9 cellular contexts compared by ENCODE assay signal in the genomic region with DNA sequence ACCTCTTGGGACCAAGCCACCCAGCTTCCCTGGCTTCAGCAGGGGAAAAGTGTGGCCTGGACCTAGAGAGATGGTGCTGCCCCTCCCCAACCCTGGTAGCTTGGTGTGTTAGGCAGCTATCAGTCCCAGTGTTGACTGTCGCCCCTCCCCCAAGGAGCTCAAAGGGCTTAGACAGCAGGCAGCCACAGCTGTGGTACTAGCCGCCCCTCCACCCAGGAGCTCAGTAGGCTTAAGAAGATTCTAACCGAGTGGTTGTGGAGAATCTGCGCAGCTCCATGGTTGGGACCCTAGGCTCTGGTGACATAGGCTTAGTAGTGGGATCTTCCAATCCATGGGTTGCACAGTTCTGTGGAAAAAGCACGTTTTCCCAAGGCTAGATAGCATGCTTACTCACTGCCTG.
"Had no signal": no experiment of that assay in that cellular context is flagged by ENCODE, and none has a peak within 500 bp of the region (broad histone marks: within the 10 kb centered on the region; RNA-seq: fewer than 3 reads in every experiment).

No MANE protein-coding gene starts in this region.

- H3K9me3 ChIP-seq: HAP-1 had no signal

- H3K36me3 ChIP-seq: HAP-1 had no signal

- H3K27ac Mint-ChIP-seq: HFFc6 had no signal

- H3K27ac ChIP-seq: GM23248 had no signal

- H3K4me3 ChIP-seq: GM23248, HAP-1, K562 had no signal

- DNase-seq: GM23248, GOT3, H7, HFFc6, IMR-90 had no signal

- H3K9ac ChIP-seq: GM23248 had no signal

- H2AFZ ChIP-seq: GM23248 had no signal

- H3K4me3 Mint-ChIP-seq: HFFc6 had no signal

- FAIRE-seq: HTR-8/SVneo, K562 had no signal

- ATAC-seq: HCT116, K562 had no signal

- H3K4me1 ChIP-seq: HAP-1 had no signal
